Comparison of ENCODE assay signal across 1 cellular context in genomic region chr1:23673086-23673813, GRCh38.
TF ChIP-seq lines count a peak whose summit lies in the region.

No MANE protein-coding gene starts in this region.

TF ChIP-seq in H1, 55 proteins besides CTCF, POLR2A, EP300 and RAD21 (continued from another document):
- TF ChIP-seq SRF (IDR thresholded peaks at IDR 0.05; ENCODE audit: low read depth, low read length) (no peak), RFX5 (IDR thresholded peaks at IDR 0.05; ENCODE audit: borderline replicate concordance, low read depth, low read length) (no peak)
